8 cellular contexts compared by ENCODE assay signal in genomic region chr17:49359990-49360795, GRCh38. TPM values are rescaled to one million over a fixed set of nuclear protein-coding genes. Genes with fewer than 3 reads are reported as not detected.
DNase-seq lines count a peak whose midpoint lies in the region; TF ChIP-seq lines count a peak whose summit lies in the region.

No MANE protein-coding gene starts in this region.

- TF ChIP-seq EP300 in SK-N-SH (IDR thresholded peaks at IDR 0.05; ENCODE audit: borderline replicate concordance in 1 of 2, low read depth in 1 of 2, low read length in 1 of 2): no peak

- TF ChIP-seq RAD21 in SK-N-SH (IDR thresholded peaks at IDR 0.05; ENCODE audit: low read length): no peak

- peaks cover 17 to 18% of the 10 kb centered on the region in 2 experiments; a peak in 3 of 4 replicates for H3K4me1 ChIP-seq in SK-N-SH (ENCODE audit: control insufficient read depth in 1 of 2, insufficient read depth in 2 of 2, low read depth in 1 of 2, low read length in 1 of 2)
- peaks cover 31% of the 10 kb centered on the region for H3K4me1 ChIP-seq in skeletal muscle satellite cell (ENCODE audit: control insufficient read depth, insufficient read depth, low read length)

- H3K9ac ChIP-seq in SK-N-SH: peak overlapping the region; percentile 91
- peak overlapping the region; percentile 95 for H3K9ac ChIP-seq in skeletal muscle satellite cell (ENCODE audit: low read depth, low read length)

- WGBS in SK-N-SH (ENCODE audit: low lambda C conversion rate): 35% methylated on average over 8 of the region's 8 CpGs

- H3F3A ChIP-seq in SK-N-SH (replicated peaks; ENCODE audit: insufficient read depth): peaks cover 13% of the 10 kb centered on the region

- DNase-seq in DMS79 treated with DMSO at 0.1 percent for 48 hours (lab: John Stamatoyannopoulos, UW) (peak; percentile 19), DMS79 (lab: John Stamatoyannopoulos, UW) (no peak), SK-N-SH (no peak), fibroblast of pulmonary artery (ENCODE audit: low read depth) (no peak), SKM-1 treated with dmso at 0.1 percent for 144 hours (lab: John Stamatoyannopoulos, UW; ENCODE audit: unreplicated experiment) (no peak), 8988T (no peak), AG08396 (ENCODE audit: low spot score) (no peak)

- CTCF ChIA-PET in SK-N-SH (lab: Yijun Ruan, JAX): interaction anchor here (0.6 to 2.5 kb wide), 10 partner anchors 11 to 209 kb away, joined by 3 to 11 read pairs (median 4); no protein-coding TSS in a partner anchor

- H3K9me2 ChIP-seq in SK-N-SH: no peaks in the 10 kb centered on the region

- no peak overlapping the region for H2AFZ ChIP-seq in SK-N-SH (ENCODE audit: low read depth)

- no peaks in the 10 kb centered on the region for H3K27me3 ChIP-seq in SK-N-SH (ENCODE audit: insufficient read depth)
- H3K27me3 ChIP-seq in skeletal muscle satellite cell (ENCODE audit: control insufficient read depth, insufficient read depth, low read length): no peaks in the 10 kb centered on the region

- POLR2A ChIA-PET in SK-N-SH (lab: Yijun Ruan, JAX): interaction anchor here (1.0 kb wide), 1 partner anchor 54 kb away, joined by 3 read pairs; no protein-coding TSS in a partner anchor

- H3K4me3 ChIP-seq in SK-N-SH (ENCODE audit: low read depth in 2 of 2, low read length in 1 of 2) (peak overlapping the region; percentile 92 to 93), fibroblast of pulmonary artery (replicated peaks; ENCODE audit: low read depth, low read length) (peak overlapping the region; percentile 85), skeletal muscle satellite cell (ENCODE audit: low read length) (peak overlapping the region; percentile 93)

- H4K20me1 ChIP-seq in SK-N-SH (ENCODE audit: insufficient read depth): peaks cover 55% of the 10 kb centered on the region

- H3K4me2 ChIP-seq in SK-N-SH (peak overlapping the region; percentile 93), skeletal muscle satellite cell (ENCODE audit: low read length) (peak overlapping the region; percentile 95)

- TF ChIP-seq CTCF in SK-N-SH (IDR thresholded peaks at IDR 0.05) (no peak), fibroblast of pulmonary artery (IDR thresholded peaks at IDR 0.05; ENCODE audit: low read length, missing control alignments) (no peak)

- H3K27ac ChIP-seq in SK-N-SH (ENCODE audit: low read depth in 2 of 2, low read length in 1 of 2): peak overlapping the region; percentile 49 to 90; a peak in 2 of 4 replicates

- no peaks in the 10 kb centered on the region for H3K9me3 ChIP-seq in SK-N-SH
- no peaks in the 10 kb centered on the region for H3K9me3 ChIP-seq in skeletal muscle satellite cell (replicated peaks; ENCODE audit: low read length)

- peaks cover 63% of the 10 kb centered on the region for H3K79me2 ChIP-seq in SK-N-SH (ENCODE audit: insufficient read depth)

- no peaks in the 10 kb centered on the region for H3K36me3 ChIP-seq in SK-N-SH (replicated peaks in 1 of 2; ENCODE audit: control insufficient read depth in 1 of 2, insufficient read depth in 2 of 2, low read length in 1 of 2)
- H3K36me3 ChIP-seq in skeletal muscle satellite cell (ENCODE audit: insufficient read depth, low read length): no peaks in the 10 kb centered on the region

TF ChIP-seq in SK-N-SH, 30 proteins besides CTCF, POLR2A, EP300 and RAD21:
- peak; percentile 63; the same call in 1 of the 2 replicates for TF ChIP-seq MXI1 (IDR thresholded peaks at IDR 0.05; ENCODE audit: low read depth, low read length)
- no peak for TF ChIP-seq FOSL2 (IDR thresholded peaks at IDR 0.05; ENCODE audit: borderline replicate concordance, low read depth)

RNA-seq across cellular contexts. Expression of gene ZNF652, which starts 1.9 kb away (rescaled TPM):
- polyA plus RNA-seq in SK-N-SH (2012; rRNA removed): 5.1 and 6.5 TPM in 2 replicates
- 4.8 and 4.9 TPM in 2 replicates for polyA plus RNA-seq in SK-N-SH (2012; cell fraction: cytosol; rRNA removed)
- 13.1 and 17.3 TPM in 2 replicates for polyA plus RNA-seq in SK-N-SH (2012; cell fraction: nucleus; rRNA removed)
- 8.1 and 10.0 TPM in 2 replicates for total RNA-seq in skeletal muscle satellite cell (2012; rRNA removed)

RNA-seq across cellular contexts. Expression of gene PHB1, which starts 54.5 kb away (rescaled TPM):
- 379 and 477 TPM in 2 replicates for polyA plus RNA-seq in SK-N-SH (2012; rRNA removed)
- 290 and 388 TPM in 2 replicates for polyA plus RNA-seq in SK-N-SH (2012; cell fraction: cytosol; rRNA removed)
- polyA plus RNA-seq in SK-N-SH (2012; cell fraction: nucleus; rRNA removed): 173 and 230 TPM in 2 replicates
- 177 and 198 TPM in 2 replicates for total RNA-seq in skeletal muscle satellite cell (2012; rRNA removed)
